16 cellular contexts compared by ENCODE assay signal in genomic region chr11:76049506-76049905, GRCh38.
DNase-seq lines count a peak whose midpoint lies in the region; ATAC-seq and FAIRE-seq lines count a peak whose summit lies in the region.
"Had no signal": no experiment of that assay in that cellular context is flagged by ENCODE, and none has a peak within 500 bp of the region (broad histone marks: within the 10 kb centered on the region; RNA-seq: fewer than 3 reads in every experiment).

No MANE protein-coding gene starts in this region.

- H3K36me3 Mint-ChIP-seq in immature natural killer cell, result peaks cover 5 to 11% (median 11%) of the 10 kb centered on the region in 3 donors

- no peak overlapping the region for H3K27ac Mint-ChIP-seq in immature natural killer cell
- H3K27ac Mint-ChIP-seq: CD4-positive, alpha-beta memory T cell; H9 had no signal

- H3K4me1 Mint-ChIP-seq in immature natural killer cell, result no peaks in the 10 kb centered on the region

- peak; percentile 64 for FAIRE-seq in GM19239 (lab: Jason Lieb, UNC)
- FAIRE-seq: G401.6 had no signal

- no peak for ATAC-seq in HG03439 (IDR thresholded peaks at IDR 0.05; ENCODE audit: unreplicated experiment)

- DNase-seq in NCI-H510A treated with DMSO at 0.1 percent for 48 hours (lab: John Stamatoyannopoulos, UW) (peak; percentile 30), NCI-H510A (lab: John Stamatoyannopoulos, UW) (no peak), GM19239 (ENCODE audit: insufficient read length, low spot score) (no peak), fibroblast of gingiva (ENCODE audit: low read depth) (peak; percentile 44), immature natural killer cell (no peak), NCI-H345 treated with DMSO at 0.1 percent for 48 hours (lab: John Stamatoyannopoulos, UW; ENCODE audit: unreplicated experiment) (no peak)
- DNase-seq in activated naive CD4-positive, alpha-beta T cell treated with anti-CD3 and anti-CD28 coated beads, Interleukin-2, amount 50 U/mL, for 16 hours, result no peak
- DNase-seq: DMS79, EL, GOT3, H9, KG1 had no signal

- no peak overlapping the region for H3K4me3 Mint-ChIP-seq in immature natural killer cell
- H3K4me3 Mint-ChIP-seq: H9 had no signal

- peaks cover 0 to 1% (median 0%) of the 10 kb centered on the region in 3 donors for H3K27me3 Mint-ChIP-seq in immature natural killer cell (ENCODE audit: low read depth in 3 of 3)
- H3K27me3 Mint-ChIP-seq: CD4-positive, alpha-beta memory T cell; IgD-negative memory B cell had no signal

- no peaks in the 10 kb centered on the region for H3K9me3 Mint-ChIP-seq in immature natural killer cell

Comparison
In these comparisons a context has a peak if more than half of its experiments do, and no peak if none do; other contexts are left out.
1. DNase-seq: peak in NCI-H510A treated with DMSO at 0.1 percent for 48 hours (single experiment) and fibroblast of gingiva (single experiment); none in NCI-H510A (single experiment), GM19239 (single experiment), activated naive CD4-positive, alpha-beta T cell treated with anti-CD3 and anti-CD28 coated beads, Interleukin-2, amount 50 U/mL, for 16 hours (single experiment), immature natural killer cell (0 of 3) and NCI-H345 treated with DMSO at 0.1 percent for 48 hours (single experiment).